In the genomic region with DNA sequence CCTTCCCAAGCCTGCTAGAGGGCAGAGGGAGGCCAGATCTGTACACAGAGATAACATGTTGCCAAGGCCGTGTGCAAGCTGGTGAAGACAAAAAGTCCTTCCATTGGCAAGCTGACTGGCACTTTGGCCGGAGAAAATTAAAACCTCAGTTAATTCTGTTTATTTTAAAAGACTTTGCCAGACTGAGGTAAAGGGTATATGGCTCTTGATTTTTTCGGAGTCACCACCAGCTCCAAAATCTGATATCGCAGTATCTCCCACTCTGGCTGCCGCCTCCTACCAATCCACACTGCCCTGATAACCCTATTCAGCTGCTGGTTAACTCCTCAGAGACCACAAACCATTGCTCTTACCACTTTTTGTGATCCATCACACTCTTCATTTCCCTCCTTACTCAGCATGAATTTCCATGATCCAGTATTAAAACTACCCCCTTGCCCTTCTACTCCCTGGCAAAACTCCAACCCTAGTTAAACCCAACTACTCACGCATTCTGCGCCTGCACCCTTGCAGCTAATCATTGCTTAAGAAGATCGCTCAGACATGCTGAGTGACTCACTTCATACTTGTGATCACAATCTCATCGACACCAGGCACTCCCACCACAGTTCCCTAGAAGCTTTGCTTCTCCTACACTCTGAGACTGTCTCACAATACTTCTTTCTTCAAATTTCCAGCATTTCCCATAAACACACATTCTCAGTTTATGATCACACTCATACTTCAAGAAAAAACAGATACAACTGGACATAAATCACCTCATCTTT, we compare ENCODE assay signal across 8 cellular contexts. TPM values are rescaled to one million over a fixed set of nuclear protein-coding genes. Genes with fewer than 3 reads are reported as not detected.
DNase-seq lines count a peak whose midpoint lies in the region; ATAC-seq and TF ChIP-seq lines count a peak whose summit lies in the region.

No MANE protein-coding gene starts in this region.

- peak in 1 of 2 donors; percentile 70 for TF ChIP-seq POLR2A in Peyer's patch (IDR thresholded peaks at IDR 0.05)

- peak overlapping the region; percentile 38 to 93 (median 84) for H3K27ac ChIP-seq in Peyer's patch

- in situ Hi-C loops in astrocyte of the spinal cord (cut with HindIII; ENCODE audit: low sequenced_read_pairs) = no loop called here

- H3K4me1 Mint-ChIP-seq in glutamatergic neuron (ENCODE audit: low read depth, unreplicated experiment) = peaks cover 8% of the 10 kb centered on the region

- DNase-seq in H4 (ENCODE audit: low spot score) (peak; percentile 96), Peyer's patch (peak in 2 of 3 donors; percentile 67 to 84), astrocyte of the spinal cord (ENCODE audit: low read depth, low spot score) (peak; percentile 90), iris pigment epithelial cell (ENCODE audit: low read depth) (peak; percentile 99), smooth muscle cell of the brain vasculature (ENCODE audit: low read depth, low spot score) (peak; percentile 39), cerebellum (ENCODE audit: low spot score) (no peak), glutamatergic neuron (no peak)

- H3K9me3 ChIP-seq in Peyer's patch = no peaks in the 10 kb centered on the region

- H3K4me3 ChIP-seq in Peyer's patch (peak overlapping the region in 2 of 4 donors; percentile 33 to 39), astrocyte of the spinal cord (ENCODE audit: low read depth, low read length) (no peak overlapping the region)

- no peak overlapping the region for H3K4me3 Mint-ChIP-seq in glutamatergic neuron (ENCODE audit: unreplicated experiment)

- peaks cover 4% of the 10 kb centered on the region for H3K27me3 Mint-ChIP-seq in glutamatergic neuron (ENCODE audit: unreplicated experiment)

- peaks cover 0 to 13% (median 0%) of the 10 kb centered on the region in 3 donors for H3K36me3 ChIP-seq in Peyer's patch

- peaks cover 7% of the 10 kb centered on the region for H3K9me3 Mint-ChIP-seq in glutamatergic neuron (ENCODE audit: unreplicated experiment)

- TF ChIP-seq CTCF in Peyer's patch (IDR thresholded peaks at IDR 0.05) (no peak), astrocyte of the spinal cord (IDR thresholded peaks at IDR 0.05; ENCODE audit: low read depth, low read length) (no peak), glutamatergic neuron (IDR thresholded peaks at IDR 0.05; ENCODE audit: partially characterized antibody, unreplicated experiment) (no peak)

- peaks cover 4% of the 10 kb centered on the region for H3K36me3 Mint-ChIP-seq in glutamatergic neuron (ENCODE audit: unreplicated experiment)

- peaks cover 0 to 31% (median 2%) of the 10 kb centered on the region in 4 donors for H3K4me1 ChIP-seq in Peyer's patch

- no peak for ATAC-seq in HG03108 (IDR thresholded peaks at IDR 0.05; ENCODE audit: unreplicated experiment)

- no peak overlapping the region for H3K27ac Mint-ChIP-seq in glutamatergic neuron (ENCODE audit: unreplicated experiment)

- no peaks in the 10 kb centered on the region for H3K27me3 ChIP-seq in Peyer's patch

RNA-seq across cellular contexts. Expression of a gene that starts 5.8 kb away (rescaled TPM):
- 17.9 and 19.2 TPM in 2 replicates for total RNA-seq in H4 (2014; rRNA removed; shearing (Covaris generic))
- total RNA-seq in Peyer's patch (10 to 100 TPM; 33.8 to 90.5 (median 72.3) TPM), cerebellum (29.7 TPM), glutamatergic neuron (ENCODE audit: unreplicated experiment) (45.3 TPM)

RNA-seq across cellular contexts. Expression of a gene that starts 57.7 kb away (rescaled TPM):
- 1.2 and 3.4 TPM in 2 replicates for total RNA-seq in H4 (2014; rRNA removed; shearing (Covaris generic))
- total RNA-seq in Peyer's patch = 10 to 100 TPM; 57.3 to 91.6 (median 70.2) TPM
- total RNA-seq in cerebellum = 13.6 TPM
- 72.7 TPM for total RNA-seq in glutamatergic neuron (ENCODE audit: unreplicated experiment)

Comparison
In these comparisons a context has a peak if more than half of its experiments do, and no peak if none do; other contexts are left out.
1. DNase-seq: peak in H4 (single experiment), Peyer's patch (2 of 3), astrocyte of the spinal cord (single experiment), iris pigment epithelial cell (single experiment) and smooth muscle cell of the brain vasculature (single experiment); none in cerebellum (single experiment) and glutamatergic neuron (single experiment).